In the genomic region with DNA sequence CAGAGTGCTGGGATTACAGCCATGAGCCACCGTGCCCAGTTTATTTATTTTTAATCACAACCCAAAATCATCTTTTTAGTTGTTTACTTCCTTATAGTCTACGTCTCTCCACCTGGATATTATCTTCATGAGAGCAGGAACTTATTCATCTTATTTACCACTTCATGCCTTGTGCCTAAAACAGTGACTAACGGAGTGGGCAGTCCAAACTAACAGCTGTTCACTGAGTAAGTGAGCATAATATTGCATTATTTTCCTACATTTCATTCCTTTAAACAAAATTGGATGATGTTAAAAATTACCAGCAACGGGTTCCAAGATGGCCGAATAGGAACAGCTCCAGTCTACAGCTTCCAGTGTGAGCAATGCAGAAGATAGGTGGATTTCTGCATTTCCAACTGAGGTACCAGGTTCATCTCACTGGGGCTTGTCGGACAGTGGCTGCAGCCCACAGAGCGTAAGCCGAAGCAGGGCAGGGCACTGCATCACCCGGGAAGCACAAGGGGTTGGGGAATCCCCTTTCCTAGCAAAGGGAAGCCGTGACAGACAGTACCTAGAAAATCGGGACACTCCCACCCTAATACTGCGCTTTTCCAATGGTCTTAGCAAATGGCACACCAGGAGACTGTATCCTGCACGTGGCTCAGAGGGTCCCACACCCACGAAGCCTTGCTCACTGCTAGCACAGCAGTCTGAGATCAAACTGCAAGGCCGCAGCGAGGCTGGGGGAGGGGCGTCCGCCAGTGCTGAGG, we compare ENCODE assay signal across 11 cellular contexts. TPM values are rescaled to one million over a fixed set of nuclear protein-coding genes. Genes with fewer than 3 reads are reported as not detected.
DNase-seq lines count a peak whose midpoint lies in the region; TF ChIP-seq lines count a peak whose summit lies in the region.
"Had no signal": no experiment of that assay in that cellular context is flagged by ENCODE, and none has a peak within 500 bp of the region (broad histone marks: within the 10 kb centered on the region; RNA-seq: fewer than 3 reads in every experiment).

No MANE protein-coding gene starts in this region.

- in situ Hi-C loops in GM13976 (cut with MboI; ENCODE audit: low sequenced_read_pairs, unreplicated experiment) = no loop called here

- H3K4me1 ChIP-seq in HEK293 (ENCODE audit: control insufficient read depth, insufficient read depth, low read length) = no peaks in the 10 kb centered on the region; the same call in 1 of the 2 replicates
- peaks cover 0 to 10% (median 2%) of the 10 kb centered on the region in 4 donors for H3K4me1 ChIP-seq in tibial artery

- H3K9me3 ChIP-seq in HEK293 (ENCODE audit: control insufficient read depth, insufficient read depth, low read depth, low read length) (no peaks in the 10 kb centered on the region), tibial artery (no peaks in the 10 kb centered on the region)
- H3K9me3 ChIP-seq: gastroesophageal sphincter had no signal

- peak; percentile 30 for DNase-seq in activated CD4-positive, alpha-beta T cell treated with anti-CD3 and anti-CD28 coated beads, Interleukin-2, amount 50 U/mL, for 1 hour
- DNase-seq in chondrocyte (ENCODE audit: low spot score) = no peak
- DNase-seq in stimulated activated CD8-positive, alpha-beta memory T cell treated with anti-CD3 and anti-CD28 coated beads, Interleukin-4, amount 100 ng/mL, for 48 hours = peak; percentile 53
- DNase-seq in cortex of kidney (lab: John Stamatoyannopoulos, UW) = no peak
- no peak for DNase-seq in tibial artery
- no peak for DNase-seq in GM13976 (ENCODE audit: low spot score)
- DNase-seq: NCI-H1105, NCI-H69 had no signal

- H3K4me3 ChIP-seq in HEK293 (ENCODE audit: low read depth, low read length) (no peak overlapping the region), tibial artery (no peak overlapping the region)
- H3K4me3 ChIP-seq: gastroesophageal sphincter had no signal

- no peak for TF ChIP-seq CTCF in HEK293 (tag by site-specific recombination; IDR thresholded peaks at IDR 0.05)
- no peak for TF ChIP-seq CTCF in chondrocyte (IDR thresholded peaks at IDR 0.05)
- no peak for TF ChIP-seq CTCF in tibial artery (IDR thresholded peaks at IDR 0.05)
- no peak for TF ChIP-seq CTCF in GM13976 (IDR thresholded peaks at IDR 0.05; ENCODE audit: borderline replicate concordance, control extremely low read depth, extremely low read depth, insufficient read depth, missing control alignments)

- H3K4me1 Mint-ChIP-seq in chondrocyte (ENCODE audit: low read depth) = peaks cover 34% of the 10 kb centered on the region

- CTCF ChIA-PET in HEK293 (lab: Yijun Ruan, JAX) = interaction anchor here (0.6 to 1.0 kb wide), 2 partner anchors 10 to 48 kb away, joined by 3 read pairs; no protein-coding TSS in a partner anchor

- H3K36me3 ChIP-seq in HEK293 (ENCODE audit: control insufficient read depth in 2 of 2, insufficient read depth in 1 of 2, low read length in 2 of 2) = peaks cover 0 to 25% of the 10 kb centered on the region in 2 experiments; a peak in 1 of 3 replicates
- H3K36me3 ChIP-seq in tibial artery = peaks cover 0 to 5% (median 0%) of the 10 kb centered on the region in 3 donors
- H3K36me3 ChIP-seq: gastroesophageal sphincter had no signal

- peak overlapping the region; percentile 32 for H3K27ac Mint-ChIP-seq in chondrocyte (ENCODE audit: unreplicated experiment)

- no peaks in the 10 kb centered on the region for H3K27me3 Mint-ChIP-seq in chondrocyte (ENCODE audit: low read depth)

- peak overlapping the region; percentile 25 for H3K4me3 Mint-ChIP-seq in chondrocyte (ENCODE audit: unreplicated experiment)

- no peaks in the 10 kb centered on the region for H3K27me3 ChIP-seq in tibial artery
- H3K27me3 ChIP-seq: gastroesophageal sphincter had no signal

- intact Hi-C loops in tibial artery (cut with DNase I; ENCODE audit: low total_unique reads) = no loop called here

- POLR2A ChIA-PET in HEK293 (lab: Yijun Ruan, JAX) = no interaction called here

- H3K9me3 Mint-ChIP-seq in chondrocyte (ENCODE audit: low read depth) = no peaks in the 10 kb centered on the region

- H3K36me3 Mint-ChIP-seq in chondrocyte (ENCODE audit: low read depth) = peaks cover 2% of the 10 kb centered on the region

- H3K27ac ChIP-seq in HEK293 (ENCODE audit: extremely low read depth, low read depth, low read length) (no peak overlapping the region), tibial artery (no peak overlapping the region)
- H3K27ac ChIP-seq: C4-2B, gastroesophageal sphincter had no signal

TF ChIP-seq in HEK293, 187 proteins besides CTCF, POLR2A, EP300 and RAD21:
- TF ChIP-seq KLF7 (tag by site-specific recombination; IDR thresholded peaks at IDR 0.05; ENCODE audit: borderline replicate concordance) (no peak), KLF1 (tag by site-specific recombination; IDR thresholded peaks at IDR 0.05) (0 out of 2 replicates have a peak, but pooled peaks have one; percentile 12), WT1 (tag by site-specific recombination; IDR thresholded peaks at IDR 0.05) (no peak), ZNF747 (tag by site-specific recombination; IDR thresholded peaks at IDR 0.05) (no peak), TRIM28 (IDR thresholded peaks at IDR 0.05; ENCODE audit: borderline replicate concordance, low read length) (no peak), ZNF366 (tag by site-specific recombination; conservative IDR thresholded peaks at IDR 0.05) (no peak), ZNF184 (tag by site-specific recombination; IDR thresholded peaks at IDR 0.05) (no peak)
- TF ChIP-seq, protein P1, sequence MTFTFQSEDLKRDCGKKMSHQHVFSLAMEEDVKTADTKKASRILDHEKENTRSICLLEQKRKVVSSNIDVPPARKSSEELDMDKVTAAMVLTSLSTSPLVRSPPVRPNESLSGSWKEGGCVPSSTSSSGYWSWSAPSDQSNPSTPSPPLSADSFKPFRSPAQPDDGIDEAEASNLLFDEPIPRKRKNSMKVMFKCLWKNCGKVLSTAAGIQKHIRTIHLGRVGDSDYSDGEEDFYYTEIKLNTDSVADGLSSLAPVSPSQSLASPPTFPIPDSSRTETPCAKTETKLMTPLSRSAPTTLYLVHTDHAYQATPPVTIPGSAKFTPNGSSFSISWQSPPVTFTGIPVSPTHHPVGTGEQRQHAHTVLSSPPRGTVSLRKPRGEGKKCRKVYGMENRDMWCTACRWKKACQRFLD (tag by site-specific recombination; IDR thresholded peaks at IDR 0.05) = no peak

RNA-seq across cellular contexts. Expression of gene TMEM123, which starts 14.1 kb away (rescaled TPM):
- total RNA-seq in chondrocyte = 94.9 to 119 TPM (median 105 TPM) in 3 replicates

Comparison
In these comparisons a context has a peak if more than half of its experiments do, and no peak if none do; other contexts are left out.
1. DNase-seq: peak in activated CD4-positive, alpha-beta T cell treated with anti-CD3 and anti-CD28 coated beads, Interleukin-2, amount 50 U/mL, for 1 hour (single experiment) and stimulated activated CD8-positive, alpha-beta memory T cell treated with anti-CD3 and anti-CD28 coated beads, Interleukin-4, amount 100 ng/mL, for 48 hours (single experiment); none in chondrocyte (single experiment), cortex of kidney (single experiment), tibial artery (0 of 2) and GM13976 (single experiment).